ENCODE assay signal across 12 cellular contexts in the genomic region with DNA sequence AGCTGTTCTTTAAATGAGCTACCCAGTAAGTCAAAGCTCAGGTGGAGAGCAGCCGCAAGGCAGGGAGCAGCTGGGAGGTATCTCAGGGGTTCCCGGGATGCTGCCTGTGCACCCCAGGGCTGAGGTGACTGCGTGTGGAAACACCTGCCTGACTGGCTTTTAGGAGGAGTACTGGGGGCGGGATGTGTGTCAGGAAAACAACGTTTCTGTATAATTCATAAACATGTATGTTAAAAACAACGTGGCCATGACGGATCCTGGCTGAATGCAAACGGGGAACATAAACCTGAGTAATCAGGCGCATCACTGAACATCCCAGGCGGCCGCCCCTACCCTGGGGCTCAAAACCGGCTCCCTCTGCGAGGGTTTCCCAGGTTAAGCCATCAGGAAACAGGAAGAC. TPM values are rescaled to one million over a fixed set of nuclear protein-coding genes. Genes with fewer than 3 reads are reported as not detected.
DNase-seq lines count a peak whose midpoint lies in the region; ATAC-seq and TF ChIP-seq lines count a peak whose summit lies in the region.
"Had no signal": no experiment of that assay in that cellular context is flagged by ENCODE, and none has a peak within 500 bp of the region (broad histone marks: within the 10 kb centered on the region; RNA-seq: fewer than 3 reads in every experiment).

No MANE protein-coding gene starts in this region.

- ATAC-seq in activated B cell treated with CpG ODN at 0.5 μM for 24 hours (ENCODE audit: low read depth) (no peak), HG02571 (IDR thresholded peaks at IDR 0.05; ENCODE audit: unreplicated experiment) (no peak), GM21447 (IDR thresholded peaks at IDR 0.05; ENCODE audit: unreplicated experiment) (no peak)
- ATAC-seq in stimulated activated memory B cell treated with anti-CD40 and anti-IgM and Interleukin-4, amounts not matched to agents 10 μg/mL and 1 μg/mL and 100 μg/mL, for 72 hours: no peak

- no peak overlapping the region for H3K9ac ChIP-seq in iPS-18a (ENCODE audit: low read length)
- H3K9ac ChIP-seq: parathyroid adenoma had no signal

- H3K36me3 ChIP-seq in iPS-18a (ENCODE audit: control insufficient read depth, low read depth, low read length) (no peaks in the 10 kb centered on the region), esophagus squamous epithelium (peaks cover 0 to 23% (median 0%) of the 10 kb centered on the region in 3 donors)
- H3K36me3 ChIP-seq: thyroid gland had no signal

- DNase-seq in activated naive CD4-positive, alpha-beta T cell treated with anti-CD3 and anti-CD28 coated beads for 36 hours: no peak
- DNase-seq in activated naive CD4-positive, alpha-beta T cell treated with Interleukin-2 at 50 U/mL for 16 hours: no peak
- DNase-seq in activated B cell treated with CpG ODN at 0.5 μM for 24 hours (no peak), esophagus squamous epithelium (lab: John Stamatoyannopoulos, UW) (no peak)
- DNase-seq: activated CD4-positive, CD25-positive, alpha-beta regulatory T cell; NCI-H1694 treated with DMSO at 0.1 percent for 48 hours; thyroid gland had no signal

- peak overlapping the region; percentile 81 for H3K4me3 Mint-ChIP-seq in activated naive CD4-positive, alpha-beta T cell treated with anti-CD3 and anti-CD28 coated beads for 36 hours
- peak overlapping the region; percentile 75 for H3K4me3 Mint-ChIP-seq in activated B cell treated with CpG ODN at 0.5 μM for 24 hours
- H3K4me3 Mint-ChIP-seq in stimulated activated memory B cell treated with anti-CD40 and anti-IgM and Interleukin-4, amounts not matched to agents 10 μg/mL and 1 μg/mL and 100 μg/mL, for 72 hours: peak overlapping the region; percentile 71

- CTCF ChIA-PET in activated naive CD4-positive, alpha-beta T cell treated with anti-CD3 and anti-CD28 coated beads for 36 hours (lab: Charles Lee): interaction anchor here (0.6 to 1.5 kb wide), 2 partner anchors 10 to 130 kb away, joined by 4 read pairs; no protein-coding TSS in a partner anchor
- CTCF ChIA-PET in activated B cell treated with CpG ODN at 0.5 μM for 24 hours (lab: Charles Lee): interaction anchor here (1.5 kb wide), 1 partner anchor 50 kb away, joined by 3 read pairs; no protein-coding TSS in a partner anchor

- H3K36me3 Mint-ChIP-seq in activated naive CD4-positive, alpha-beta T cell treated with anti-CD3 and anti-CD28 coated beads for 36 hours (ENCODE audit: low read depth): peaks cover 21% of the 10 kb centered on the region
- H3K36me3 Mint-ChIP-seq in activated B cell treated with CpG ODN at 0.5 μM for 24 hours (ENCODE audit: low read depth): peaks cover 14% of the 10 kb centered on the region
- H3K36me3 Mint-ChIP-seq in stimulated activated memory B cell treated with anti-CD40 and anti-IgM and Interleukin-4, amounts not matched to agents 10 μg/mL and 1 μg/mL and 100 μg/mL, for 72 hours: peaks cover 22% of the 10 kb centered on the region

- POLR2A ChIA-PET in activated B cell treated with CpG ODN at 0.5 μM for 24 hours (lab: Charles Lee): interaction anchor here (1.2 to 1.5 kb wide), 2 partner anchors 50 to 136 kb away, joined by 4 to 5 read pairs; no protein-coding TSS in a partner anchor

- peaks cover 19% of the 10 kb centered on the region for H3K4me1 Mint-ChIP-seq in activated naive CD4-positive, alpha-beta T cell treated with anti-CD3 and anti-CD28 coated beads for 36 hours (ENCODE audit: low read depth)
- H3K4me1 Mint-ChIP-seq in activated B cell treated with CpG ODN at 0.5 μM for 24 hours: peaks cover 9% of the 10 kb centered on the region
- peaks cover 26% of the 10 kb centered on the region for H3K4me1 Mint-ChIP-seq in stimulated activated memory B cell treated with anti-CD40 and anti-IgM and Interleukin-4, amounts not matched to agents 10 μg/mL and 1 μg/mL and 100 μg/mL, for 72 hours

- TF ChIP-seq POLR2A in esophagus squamous epithelium (IDR thresholded peaks at IDR 0.05): no peak

- H3K27me3 ChIP-seq in iPS-18a (ENCODE audit: control insufficient read depth, insufficient read depth, low read length) (peaks cover 34% of the 10 kb centered on the region), esophagus squamous epithelium (peaks cover 0 to 23% (median 0%) of the 10 kb centered on the region in 4 donors)
- H3K27me3 ChIP-seq: thyroid gland had no signal

- H3K9me3 ChIP-seq in iPS-18a (ENCODE audit: control insufficient read depth, low read depth, low read length): no peaks in the 10 kb centered on the region
- peaks cover 0 to 8% (median 0%) of the 10 kb centered on the region in 3 donors for H3K9me3 ChIP-seq in esophagus squamous epithelium
- H3K9me3 ChIP-seq: thyroid gland had no signal

- no peak overlapping the region for H3K27ac Mint-ChIP-seq in activated naive CD4-positive, alpha-beta T cell treated with anti-CD3 and anti-CD28 coated beads for 36 hours
- no peak overlapping the region for H3K27ac Mint-ChIP-seq in activated B cell treated with CpG ODN at 0.5 μM for 24 hours
- no peak overlapping the region for H3K27ac Mint-ChIP-seq in stimulated activated memory B cell treated with anti-CD40 and anti-IgM and Interleukin-4, amounts not matched to agents 10 μg/mL and 1 μg/mL and 100 μg/mL, for 72 hours

- H3K4me3 ChIP-seq in iPS-18a (ENCODE audit: low read length) (peak overlapping the region; percentile 69), esophagus squamous epithelium (peak overlapping the region in 2 of 4 donors; percentile 62 to 96)

- H3K9me3 Mint-ChIP-seq in activated naive CD4-positive, alpha-beta T cell treated with anti-CD3 and anti-CD28 coated beads for 36 hours: peaks cover 4% of the 10 kb centered on the region
- H3K9me3 Mint-ChIP-seq in activated B cell treated with CpG ODN at 0.5 μM for 24 hours: peaks cover 6% of the 10 kb centered on the region
- H3K9me3 Mint-ChIP-seq in stimulated activated memory B cell treated with anti-CD40 and anti-IgM and Interleukin-4, amounts not matched to agents 10 μg/mL and 1 μg/mL and 100 μg/mL, for 72 hours: peaks cover 13% of the 10 kb centered on the region

- peaks cover 4% of the 10 kb centered on the region for H3K4me1 ChIP-seq in iPS-18a (ENCODE audit: control insufficient read depth, low read depth, low read length)
- H3K4me1 ChIP-seq in esophagus squamous epithelium: peaks cover 9 to 28% (median 15%) of the 10 kb centered on the region in 3 donors
- H3K4me1 ChIP-seq: parathyroid adenoma had no signal

- 75 to 89% methylated on average over 10 to 12 of the region's 13 CpGs for WGBS in esophagus squamous epithelium, 2 donors

- TF ChIP-seq CTCF in activated B cell treated with CpG ODN at 0.5 μM for 24 hours (IDR thresholded peaks at IDR 0.05) (no peak), esophagus squamous epithelium (IDR thresholded peaks at IDR 0.05) (no peak)

- no peaks in the 10 kb centered on the region for H3K27me3 Mint-ChIP-seq in activated naive CD4-positive, alpha-beta T cell treated with anti-CD3 and anti-CD28 coated beads for 36 hours (ENCODE audit: low read depth)
- H3K27me3 Mint-ChIP-seq in activated B cell treated with CpG ODN at 0.5 μM for 24 hours: peaks cover 3% of the 10 kb centered on the region
- peaks cover 14% of the 10 kb centered on the region for H3K27me3 Mint-ChIP-seq in stimulated activated memory B cell treated with anti-CD40 and anti-IgM and Interleukin-4, amounts not matched to agents 10 μg/mL and 1 μg/mL and 100 μg/mL, for 72 hours

- H3K27ac ChIP-seq in iPS-18a (ENCODE audit: low read length): no peak overlapping the region
- H3K27ac ChIP-seq in esophagus squamous epithelium: no peak overlapping the region
- H3K27ac ChIP-seq: parathyroid adenoma, thyroid gland had no signal

- intact Hi-C loops in activated naive CD4-positive, alpha-beta T cell treated with anti-CD3 and anti-CD28 coated beads for 36 hours (cut with micrococcal nuclease): no loop called here
- intact Hi-C loops in activated B cell treated with CpG ODN at 0.5 μM for 24 hours (cut with micrococcal nuclease): no loop called here
- intact Hi-C loops in esophagus squamous epithelium (cut with DNase I): loop anchor here (10.0 kb wide), 1 partner anchor 80 kb away; no protein-coding TSS in a partner anchor

RNA-seq across cellular contexts. Expression of a gene that starts 1.5 kb away (rescaled TPM):
- total RNA-seq in activated naive CD4-positive, alpha-beta T cell treated with anti-CD3 and anti-CD28 coated beads for 36 hours: 10 to 100 TPM; 14.9 to 18.6 TPM
- total RNA-seq in activated B cell treated with CpG ODN at 0.5 μM for 24 hours (20.8 and 26.5 TPM in 2 replicates), esophagus squamous epithelium (10 to 100 TPM in 3 of 4 donors, 1 to 10 TPM in 1; 6.9 to 19.6 (median 14.7) TPM)

RNA-seq across cellular contexts. Expression of a gene that starts 40.3 kb away (rescaled TPM):
- not detected for total RNA-seq in activated naive CD4-positive, alpha-beta T cell treated with anti-CD3 and anti-CD28 coated beads for 36 hours
- total RNA-seq in activated B cell treated with CpG ODN at 0.5 μM for 24 hours: not detected in 2 replicates
- 10 to 100 TPM; 11.8 to 25.3 (median 12.3) TPM for total RNA-seq in esophagus squamous epithelium
- total RNA-seq: thyroid gland had no signal

RNA-seq across cellular contexts. Expression of a gene that starts 59.2 kb away (rescaled TPM):
- total RNA-seq in activated naive CD4-positive, alpha-beta T cell treated with anti-CD3 and anti-CD28 coated beads for 36 hours: not detected
- 0.16 TPM in 1 of 2 replicates, not detected in the other for total RNA-seq in activated B cell treated with CpG ODN at 0.5 μM for 24 hours
- total RNA-seq in esophagus squamous epithelium: under 1 TPM in 2 of 4 donors, not detected in 2; 0.19 to 0.44 TPM

Comparison
In these comparisons a context has a peak if more than half of its experiments do, and no peak if none do; other contexts are left out.
1. RNA of a gene that starts 40.3 kb away (total RNA-seq): 11.8 to 25.3 TPM in esophagus squamous epithelium; not detected in activated naive CD4-positive, alpha-beta T cell treated with anti-CD3 and anti-CD28 coated beads for 36 hours and not detected in activated B cell treated with CpG ODN at 0.5 μM for 24 hours; every median in the first group is over 10 times any median in the second.
2. Peak in every context shown above with its lines, with median percentiles within 50 percentile points of each other: H3K4me3 Mint-ChIP-seq.